In genomic region chr22:33372875-33373274, GRCh38 we compare ENCODE assay signal across 40 cellular contexts.
"Had no signal": no experiment of that assay in that cellular context is flagged by ENCODE, and none has a peak within 500 bp of the region (broad histone marks: within the 10 kb centered on the region; RNA-seq: fewer than 3 reads in every experiment).

No MANE protein-coding gene starts in this region.

- H3K36me3 ChIP-seq: adrenal gland, ascending aorta, brain microvascular endothelial cell, breast epithelium, cardiac muscle cell had no signal

- H3K27ac Mint-ChIP-seq: activated naive CD4-positive, alpha-beta T cell treated with anti-CD3 and anti-CD28 coated beads for 36 hours; activated naive CD4-positive, alpha-beta T cell treated with anti-CD3 and anti-CD28 coated beads, Interleukin-2, amount 10 ng/mL, durations not matched to agents 7 days and 5 days; activated naive CD4-positive, alpha-beta T cell treated with anti-CD3 and anti-CD28 coated beads, Interleukin-2, amount 50 U/mL, for 24 hours; activated naive CD4-positive, alpha-beta T cell treated with anti-CD3 and anti-CD28 coated beads, Interleukin-2, amount 50 U/mL, for 72 hours; activated naive CD8-positive, alpha-beta T cell; activated naive CD8-positive, alpha-beta T cell treated with anti-CD3 and anti-CD28 coated beads for 36 hours; activated naive CD8-positive, alpha-beta T cell treated with anti-CD3 and anti-CD28 coated beads, Interleukin-2, amount 10 ng/mL, durations not matched to agents 7 days and 5 days; activated naive CD8-positive, alpha-beta T cell treated with anti-CD3 and anti-CD28 coated beads, Interleukin-2, amount 50 U/mL, for 24 hours; activated T-cell treated with anti-CD3 and anti-CD28 coated beads, Interleukin-2, amount 50 U/mL, for 24 hours; activated T-cell treated with anti-CD3 and anti-CD28 coated beads, Interleukin-2, amount 50 U/mL, for 72 hours; activated T-helper 1 cell treated with anti-CD3 and anti-CD28 coated beads, Interleukin-12 subunit alpha, Interleukin-12 subunit beta, Interleukin-2, Interleukin-4 antibody, amounts not matched to agents 30 ng/mL and 10 ng/mL and 1 ng/mL, durations not matched to agents 14 hours and 24 hours and 36 hours; activated T-helper 17 cell treated with anti-CD3 and anti-CD28 coated beads, Interleukin-2, amount 50 U/mL, for 72 hours; activated T-helper 2 cell treated with anti-CD3 and anti-CD28 coated beads, Interferon-gamma antibody, Interleukin-2, Interleukin-4, amounts not matched to agents 10 μg/mL and 5 μg/mL and 100 μg/mL, durations not matched to agents 14 hours and 24 hours and 36 hours; brain had no signal

- H3K4me1 Mint-ChIP-seq: activated naive CD4-positive, alpha-beta T cell treated with anti-CD3 and anti-CD28 coated beads, Interleukin-2, amount 10 ng/mL, durations not matched to agents 7 days and 5 days; activated naive CD4-positive, alpha-beta T cell treated with anti-CD3 and anti-CD28 coated beads, Interleukin-2, amount 50 U/mL, for 24 hours; activated naive CD8-positive, alpha-beta T cell treated with anti-CD3 and anti-CD28 coated beads for 36 hours; activated naive CD8-positive, alpha-beta T cell treated with anti-CD3 and anti-CD28 coated beads, Interleukin-2, amount 10 ng/mL, durations not matched to agents 7 days and 5 days; activated naive CD8-positive, alpha-beta T cell treated with anti-CD3 and anti-CD28 coated beads, Interleukin-2, amount 50 U/mL, for 24 hours; activated T-helper 17 cell treated with anti-CD3 and anti-CD28 coated beads, Interleukin-2, amount 50 U/mL, for 72 hours; brain; central memory CD8-positive, alpha-beta T cell had no signal

- H3K4me3 ChIP-seq: adrenal gland, ascending aorta, body of pancreas, breast epithelium, cardiac muscle cell had no signal

- H3K9me3 ChIP-seq: adrenal gland, body of pancreas had no signal

- H3K9me3 Mint-ChIP-seq: activated naive CD4-positive, alpha-beta T cell treated with anti-CD3 and anti-CD28 coated beads, Interleukin-2, amount 10 ng/mL, durations not matched to agents 7 days and 5 days; activated T-helper 17 cell treated with anti-CD3 and anti-CD28 coated beads, Interleukin-2, amount 50 U/mL, for 72 hours had no signal

- H3K36me3 Mint-ChIP-seq: activated naive CD4-positive, alpha-beta T cell treated with anti-CD3 and anti-CD28 coated beads, Interleukin-2, amount 10 ng/mL, durations not matched to agents 7 days and 5 days; activated naive CD4-positive, alpha-beta T cell treated with anti-CD3 and anti-CD28 coated beads, Interleukin-2, amount 50 U/mL, for 24 hours; activated naive CD8-positive, alpha-beta T cell; activated naive CD8-positive, alpha-beta T cell treated with anti-CD3 and anti-CD28 coated beads for 36 hours; activated naive CD8-positive, alpha-beta T cell treated with anti-CD3 and anti-CD28 coated beads, Interleukin-2, amount 10 ng/mL, durations not matched to agents 7 days and 5 days had no signal

- DNase-seq: activated effector memory CD4-positive, alpha-beta T cell treated with anti-CD3 and anti-CD28 coated beads, Interleukin-2, amount 50 U/mL, for 16 hours; activated effector memory CD4-positive, alpha-beta T cell treated with Interleukin-2 at 50 U/mL for 16 hours; activated gamma-delta T cell; activated gamma-delta T cell treated with Interleukin-2 at 50 U/mL for 16 hours; activated naive CD4-positive, alpha-beta T cell; activated naive CD4-positive, alpha-beta T cell treated with anti-CD3 and anti-CD28 coated beads for 36 hours; activated naive CD4-positive, alpha-beta T cell treated with anti-CD3 and anti-CD28 coated beads, Interleukin-2, amount 10 ng/mL, durations not matched to agents 7 days and 5 days; activated naive CD4-positive, alpha-beta T cell treated with anti-CD3 and anti-CD28 coated beads, Interleukin-2, amount 50 U/mL, for 16 hours; activated naive CD4-positive, alpha-beta T cell treated with Interleukin-2 at 50 U/mL for 16 hours; activated naive CD8-positive, alpha-beta T cell treated with anti-CD3 and anti-CD28 coated beads for 36 hours; activated naive CD8-positive, alpha-beta T cell treated with anti-CD3 and anti-CD28 coated beads, Interleukin-2, amount 10 ng/mL, durations not matched to agents 7 days and 5 days; activated naive CD8-positive, alpha-beta T cell treated with anti-CD3 and anti-CD28 coated beads, Interleukin-2, amount 50 U/mL, for 24 hours; activated T-cell treated with anti-CD3 and anti-CD28 coated beads, Interleukin-2, amount 50 U/mL, for 1 hour; activated T-cell treated with anti-CD3 and anti-CD28 coated beads, Interleukin-2, amount 50 U/mL, for 24 hours; activated T-cell treated with anti-CD3 and anti-CD28 coated beads, Interleukin-2, amount 50 U/mL, for 4 hours; activated T-cell treated with anti-CD3 and anti-CD28 coated beads, Interleukin-2, amount 50 U/mL, for 48 hours; activated T-cell treated with anti-CD3 and anti-CD28 coated beads, Interleukin-2, amount 50 U/mL, for 72 hours; adrenal gland; amniotic stem cell; amygdala; anterior cingulate cortex; aorta; body of pancreas; brain microvascular endothelial cell; caudate nucleus; central memory CD4-positive, alpha-beta T cell; cerebellar nuclear complex had no signal

- H3K4me1 ChIP-seq: adrenal gland, ascending aorta, body of pancreas, breast epithelium had no signal

- H3K4me3 Mint-ChIP-seq: activated naive CD4-positive, alpha-beta T cell treated with anti-CD3 and anti-CD28 coated beads for 36 hours; activated naive CD4-positive, alpha-beta T cell treated with anti-CD3 and anti-CD28 coated beads, Interleukin-2, amount 10 ng/mL, durations not matched to agents 7 days and 5 days; activated naive CD4-positive, alpha-beta T cell treated with anti-CD3 and anti-CD28 coated beads, Interleukin-2, amount 50 U/mL, for 24 hours; activated naive CD8-positive, alpha-beta T cell; activated naive CD8-positive, alpha-beta T cell treated with anti-CD3 and anti-CD28 coated beads for 36 hours; activated naive CD8-positive, alpha-beta T cell treated with anti-CD3 and anti-CD28 coated beads, Interleukin-2, amount 10 ng/mL, durations not matched to agents 7 days and 5 days; activated naive CD8-positive, alpha-beta T cell treated with anti-CD3 and anti-CD28 coated beads, Interleukin-2, amount 50 U/mL, for 24 hours; activated T-cell treated with anti-CD3 and anti-CD28 coated beads, Interleukin-2, amount 50 U/mL, for 24 hours; activated T-cell treated with anti-CD3 and anti-CD28 coated beads, Interleukin-2, amount 50 U/mL, for 4 hours; activated T-cell treated with anti-CD3 and anti-CD28 coated beads, Interleukin-2, amount 50 U/mL, for 72 hours; activated T-helper 1 cell treated with anti-CD3 and anti-CD28 coated beads, Interleukin-12 subunit alpha, Interleukin-12 subunit beta, Interleukin-2, Interleukin-4 antibody, amounts not matched to agents 30 ng/mL and 10 ng/mL and 1 ng/mL, durations not matched to agents 14 hours and 24 hours and 36 hours; activated T-helper 17 cell treated with anti-CD3 and anti-CD28 coated beads, Interleukin-2, amount 50 U/mL, for 72 hours; brain; central memory CD8-positive, alpha-beta T cell had no signal

- H3K27ac ChIP-seq: adrenal gland, ascending aorta, body of pancreas, brain microvascular endothelial cell, breast epithelium, cardiac muscle cell had no signal

- FAIRE-seq: astrocyte, bronchial epithelial cell had no signal

- ATAC-seq: activated naive CD4-positive, alpha-beta T cell treated with anti-CD3 and anti-CD28 coated beads, Interleukin-2, amount 50 U/mL, for 72 hours; activated naive CD8-positive, alpha-beta T cell treated with anti-CD3 and anti-CD28 coated beads, Interleukin-2, amount 50 U/mL, for 24 hours; activated T-cell treated with anti-CD3 and anti-CD28 coated beads, Interleukin-2, amount 50 U/mL, for 4 hours; activated T-cell treated with anti-CD3 and anti-CD28 coated beads, Interleukin-2, amount 50 U/mL, for 72 hours; activated T-helper 17 cell treated with anti-CD3 and anti-CD28 coated beads, Interleukin-2, amount 50 U/mL, for 72 hours; body of pancreas had no signal
